Comparison of ENCODE assay signal across 16 cellular contexts in the genomic region with DNA sequence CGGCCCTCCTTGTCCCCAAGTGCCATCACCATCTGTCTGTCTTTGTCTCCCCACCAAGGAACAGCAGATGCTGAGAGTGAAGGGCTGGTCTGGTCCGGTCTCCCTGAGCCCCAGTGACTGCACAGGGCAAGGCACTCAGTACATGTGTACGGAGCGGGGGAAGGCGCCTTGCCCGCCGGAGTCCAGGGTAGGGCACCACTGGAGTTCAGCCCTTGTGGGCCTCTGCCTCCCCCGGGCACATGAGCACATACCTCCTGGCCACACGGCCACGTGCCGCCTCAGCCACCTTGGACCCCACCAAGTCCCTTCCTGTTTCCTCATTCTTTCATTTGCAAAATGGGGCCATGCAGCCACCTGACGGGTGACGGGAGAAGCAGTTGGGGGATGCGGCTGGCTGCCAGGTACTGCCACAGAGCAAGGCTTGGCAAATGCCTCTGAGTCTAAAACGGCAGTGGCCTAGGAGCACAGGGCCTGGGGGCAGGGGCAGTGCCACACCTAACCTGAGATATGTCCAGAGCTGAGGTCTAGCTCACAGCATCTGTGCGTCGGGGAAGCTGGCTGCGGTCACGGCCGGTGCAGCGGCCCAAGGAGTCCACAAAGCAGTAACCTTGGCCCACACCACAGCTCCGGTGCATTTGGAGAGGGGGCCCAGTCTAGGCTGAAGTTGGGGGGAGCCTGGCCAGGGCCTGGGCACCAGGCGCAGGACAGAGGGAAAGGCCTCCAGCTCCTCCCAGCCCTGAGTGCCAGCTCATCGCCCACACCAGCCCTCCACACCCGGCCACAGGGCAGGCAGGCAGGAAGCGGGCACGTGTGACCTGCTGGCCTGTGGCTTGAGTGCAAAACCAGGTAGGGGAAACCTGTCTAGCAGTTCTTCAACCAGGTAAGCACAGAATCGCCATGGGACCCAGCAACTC. TPM values are rescaled to one million over a fixed set of nuclear protein-coding genes. Genes with fewer than 3 reads are reported as not detected.
A peak's percentile ranks its signal among the peaks of the same experiment; 100 is the strongest.
DNase-seq lines count a peak whose midpoint lies in the region; ATAC-seq and TF ChIP-seq lines count a peak whose summit lies in the region.
"Had no signal": no experiment of that assay in that cellular context is flagged by ENCODE, and none has a peak within 500 bp of the region (broad histone marks: within the 10 kb centered on the region; RNA-seq: fewer than 3 reads in every experiment).

No MANE protein-coding gene starts in this region.

- H3K27me3 Mint-ChIP-seq in Caco-2 (ENCODE audit: insufficient read depth, unreplicated experiment) (no peaks in the 10 kb centered on the region), natural killer cell (ENCODE audit: low read depth in 2 of 2) (no peaks in the 10 kb centered on the region)

- no peak for TF ChIP-seq CTCF in Caco-2 (IDR thresholded peaks at IDR 0.05; ENCODE audit: insufficient read depth in 1 of 2, low read depth in 1 of 2, low read length in 1 of 2, severe bottlenecking in 1 of 2, unreplicated experiment in 1 of 2)
- TF ChIP-seq CTCF in body of pancreas (IDR thresholded peaks at IDR 0.05) = no peak
- no peak for TF ChIP-seq CTCF in natural killer cell (IDR thresholded peaks at IDR 0.05)
- TF ChIP-seq CTCF in tibial nerve (IDR thresholded peaks at IDR 0.05) = no peak

- H3K9me3 Mint-ChIP-seq in Caco-2 (ENCODE audit: unreplicated experiment) (no peaks in the 10 kb centered on the region), natural killer cell (no peaks in the 10 kb centered on the region)

- TF ChIP-seq POLR2A in body of pancreas (IDR thresholded peaks at IDR 0.05) (no peak), tibial nerve (IDR thresholded peaks at IDR 0.05) (no peak)

- CTCF ChIA-PET in Caco-2 (lab: Charles Lee) = interaction anchor here (0.6 kb wide), 1 partner anchor 39 kb away, joined by 4 read pairs; no protein-coding TSS in a partner anchor

- WGBS in body of pancreas, 2 donors = 74 to 83% methylated on average over 7 to 25 of the region's 28 CpGs
- 88% methylated on average over 20 to 22 of the region's 28 CpGs for WGBS in tibial nerve, 2 donors

- H3K4me1 ChIP-seq in Caco-2 (peaks cover 44% of the 10 kb centered on the region), body of pancreas (peaks cover 37% of the 10 kb centered on the region), tibial nerve (peaks cover 0 to 35% (median 14%) of the 10 kb centered on the region in 4 donors)

- H3K27ac ChIP-seq in body of pancreas (peak overlapping the region in 1 of 4 donors; percentile 67), tibial nerve (peak overlapping the region in 1 of 4 donors; percentile 4)

- no peak overlapping the region for H3K4me3 ChIP-seq in Caco-2 (ENCODE audit: low read depth, low read length)
- H3K4me3 ChIP-seq in body of pancreas = no peak overlapping the region
- H3K4me3 ChIP-seq in tibial nerve = no peak overlapping the region
- H3K4me3 ChIP-seq: esophagus squamous epithelium, Peyer's patch had no signal

- H3K4me1 Mint-ChIP-seq in Caco-2 (ENCODE audit: low read depth, unreplicated experiment) = no peaks in the 10 kb centered on the region
- peaks cover 19 to 40% of the 10 kb centered on the region in 2 donors for H3K4me1 Mint-ChIP-seq in natural killer cell

- peak overlapping the region; percentile 48 for H3K27ac Mint-ChIP-seq in Caco-2 (ENCODE audit: unreplicated experiment)
- peak overlapping the region; percentile 71 to 83 for H3K27ac Mint-ChIP-seq in natural killer cell

- no TSS peak for BruUV-seq in Caco-2 (replicated peaks; lab: Mats Ljungman, UMichigan)

- H3K9me3 ChIP-seq in Caco-2 = no peaks in the 10 kb centered on the region
- H3K9me3 ChIP-seq in body of pancreas = no peaks in the 10 kb centered on the region
- H3K9me3 ChIP-seq in tibial nerve = no peaks in the 10 kb centered on the region
- H3K9me3 ChIP-seq: esophagus squamous epithelium, Peyer's patch had no signal

- TF ChIP-seq EP300 in tibial nerve (IDR thresholded peaks at IDR 0.05) = no peak

- POLR2A ChIA-PET in Caco-2 (lab: Charles Lee) = no interaction called here

- ATAC-seq in HG02610 (IDR thresholded peaks at IDR 0.05; ENCODE audit: unreplicated experiment) (peak; percentile 4), body of pancreas (no peak), natural killer cell (peak in 2 of 3 donors; percentile 8 to 16)

- intact Hi-C loops in Caco-2 (cut with micrococcal nuclease; ENCODE audit: unreplicated experiment) = loop anchor here (5.0 kb wide), 1 partner anchor 37 kb away; no protein-coding TSS in a partner anchor
- intact Hi-C loops in body of pancreas (cut with DNase I) = no loop called here
- intact Hi-C loops in natural killer cell (cut with micrococcal nuclease) = no loop called here

- H3K36me3 ChIP-seq in Caco-2 (ENCODE audit: control insufficient read depth, insufficient read depth, low read length) = no peaks in the 10 kb centered on the region
- no peaks in the 10 kb centered on the region for H3K36me3 ChIP-seq in body of pancreas (replicated peaks in 1 of 2; ENCODE audit: insufficient read depth in 1 of 2, low read depth in 2 of 2)
- no peaks in the 10 kb centered on the region for H3K36me3 ChIP-seq in tibial nerve
- H3K36me3 ChIP-seq: esophagus squamous epithelium had no signal

- DNase-seq in Caco-2 = no peak
- peak in 3 of 4 donors; percentile 38 to 49 (median 49) for DNase-seq in body of pancreas
- DNase-seq in natural killer cell = no peak
- no peak for DNase-seq in NCI-H2107 (lab: John Stamatoyannopoulos, UW)
- no peak for DNase-seq in NCI-H1694 (lab: John Stamatoyannopoulos, UW)
- DNase-seq in occipital lobe (lab: John Stamatoyannopoulos, UW) = no peak
- DNase-seq in tibial nerve (ENCODE audit: low spot score in 2 of 2) = no peak
- DNase-seq: activated naive CD4-positive, alpha-beta T cell treated with Interleukin-2 at 50 U/mL for 16 hours; esophagus squamous epithelium; MV-4-11; NCI-H2227 treated with DMSO at 0.1 percent for 48 hours; stimulated activated CD4-positive, alpha-beta T cell treated with anti-CD3 and anti-CD28 coated beads, Interleukin-4, amount 100 ng/mL, for 1 hour; stimulated activated naive CD4-positive, alpha-beta T cell treated with Interleukin-2 at 50 U/mL for 16 hours; T-helper 9 cell had no signal

- H3K27me3 ChIP-seq in Caco-2 (replicated peaks; ENCODE audit: control insufficient read depth, insufficient read depth, low read length) (no peaks in the 10 kb centered on the region), body of pancreas (no peaks in the 10 kb centered on the region), tibial nerve (peaks cover 0 to 22% of the 10 kb centered on the region in 2 donors)
- H3K27me3 ChIP-seq: Peyer's patch had no signal

- no peak overlapping the region for H3K4me3 Mint-ChIP-seq in Caco-2 (ENCODE audit: unreplicated experiment)
- H3K4me3 Mint-ChIP-seq in natural killer cell = peak overlapping the region; percentile 42

- H3K36me3 Mint-ChIP-seq in Caco-2 (ENCODE audit: insufficient read depth, unreplicated experiment) = peaks cover 30% of the 10 kb centered on the region
- no peaks in the 10 kb centered on the region for H3K36me3 Mint-ChIP-seq in natural killer cell

RNA-seq across cellular contexts. Expression of a gene that starts 5.2 kb away (rescaled TPM):
- total RNA-seq in Caco-2 (2022) (65.6 and 77.6 TPM in 2 replicates), body of pancreas (10 to 100 TPM; 19.7 to 19.8 TPM), natural killer cell (100 to 1,000 TPM in 1 of 3 donors, 10 to 100 TPM in 2; 87.2 to 117 (median 89.2) TPM), occipital lobe (32.0 TPM), tibial nerve (10 to 100 TPM; 29.3 to 53.0 (median 39.6) TPM)

RNA-seq across cellular contexts. Expression of a gene that starts 26.1 kb away (rescaled TPM):
- total RNA-seq in Caco-2 (2022) (24.8 and 25.6 TPM in 2 replicates), body of pancreas (10 to 100 TPM in 1 of 2 donors, 1 to 10 TPM in 1; 9.6 to 25.1 TPM), natural killer cell (10 to 100 TPM; 33.6 to 38.3 (median 33.6) TPM), occipital lobe (16.4 TPM), tibial nerve (10 to 100 TPM; 10.8 to 21.3 (median 11.2) TPM)

RNA-seq across cellular contexts. Expression of a gene that starts 33.7 kb away (rescaled TPM):
- total RNA-seq in Caco-2 (2022) (24.0 and 25.1 TPM in 2 replicates), body of pancreas (not detected), natural killer cell (not detected), occipital lobe (not detected), tibial nerve (10 to 100 TPM in 2 of 4 donors, 1 to 10 TPM in 2; 5.7 to 18.6 (median 12.1) TPM)

Comparison
In these comparisons a context has a peak if more than half of its experiments do, and no peak if none do; other contexts are left out.
1. DNase-seq: peak in body of pancreas (3 of 4); none in Caco-2 (0 of 2), natural killer cell (single experiment), NCI-H2107 (single experiment), NCI-H1694 (single experiment), occipital lobe (single experiment) and tibial nerve (0 of 2).